35 cellular contexts compared by ENCODE assay signal in the genomic region with DNA sequence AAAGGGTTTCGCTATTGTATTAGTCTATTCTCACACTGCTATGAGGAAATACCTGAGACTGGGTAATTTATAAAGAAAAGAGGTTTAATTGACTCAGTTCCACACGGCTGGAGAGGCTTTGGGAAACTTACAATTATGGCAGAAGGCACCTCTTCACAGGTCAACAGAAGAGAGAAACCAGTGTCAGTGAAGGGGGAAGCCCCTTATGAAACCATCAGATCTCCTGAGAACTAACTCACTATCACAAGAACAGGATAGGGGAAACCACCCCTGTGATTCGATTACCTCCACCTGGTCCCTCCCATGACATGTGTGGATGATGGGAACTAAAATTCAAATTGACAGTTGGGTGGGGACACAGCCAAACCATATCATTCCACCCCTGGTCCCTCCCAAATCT.
"Had no signal": no experiment of that assay in that cellular context is flagged by ENCODE, and none has a peak within 500 bp of the region (broad histone marks: within the 10 kb centered on the region; RNA-seq: fewer than 3 reads in every experiment).

No MANE protein-coding gene starts in this region.

- ATAC-seq: activated CD8-positive, alpha-beta T cell treated with anti-CD3 and anti-CD28 coated beads for 36 hours; activated naive CD4-positive, alpha-beta T cell treated with anti-CD3 and anti-CD28 coated beads, Interleukin-2, amount 50 U/mL, for 72 hours; activated T-cell treated with anti-CD3 and anti-CD28 coated beads, Interleukin-2, amount 50 U/mL, for 4 hours; activated T-cell treated with anti-CD3 and anti-CD28 coated beads, Interleukin-2, amount 50 U/mL, for 72 hours; activated T-helper 17 cell treated with anti-CD3 and anti-CD28 coated beads, Interleukin-2, amount 50 U/mL, for 72 hours; body of pancreas had no signal

- H3K36me3 ChIP-seq: adrenal gland, brain microvascular endothelial cell, breast epithelium had no signal

- H3K9me3 Mint-ChIP-seq: activated B cell treated with CpG ODN at 0.5 μM for 24 hours; activated CD4-positive, alpha-beta T cell treated with anti-CD3 and anti-CD28 coated beads, Interleukin-2, amount 10 ng/mL, durations not matched to agents 24 days and 14 days; activated naive CD8-positive, alpha-beta T cell treated with anti-CD3 and anti-CD28 coated beads for 36 hours; T-helper 1 cell treated with Interleukin-12 subunit alpha and Interleukin-12 subunit beta and Interleukin-4 antibody, amounts not matched to agents 30 μg/mL and 1 μg/mL, for 36 hours had no signal

- H3K4me1 Mint-ChIP-seq: activated CD4-positive, alpha-beta T cell treated with anti-CD3 and anti-CD28 coated beads, Interleukin-2, amount 10 ng/mL, durations not matched to agents 24 days and 14 days; activated naive CD8-positive, alpha-beta T cell treated with anti-CD3 and anti-CD28 coated beads for 36 hours; activated T-helper 17 cell treated with anti-CD3 and anti-CD28 coated beads, Interleukin-2, amount 50 U/mL, for 72 hours had no signal

- DNase-seq: activated B cell treated with CpG ODN at 0.5 μM for 24 hours; activated CD4-positive, alpha-beta memory T cell treated with anti-CD3 and anti-CD28 coated beads for 36 hours; activated CD4-positive, alpha-beta T cell treated with anti-CD3 and anti-CD28 coated beads for 4 hours; activated CD4-positive, alpha-beta T cell treated with anti-CD3 and anti-CD28 coated beads, Interleukin-2, amount 10 ng/mL, durations not matched to agents 24 days and 14 days; activated CD4-positive, alpha-beta T cell treated with anti-CD3 and anti-CD28 coated beads, Interleukin-2, amount 50 U/mL, for 1 hour; activated CD4-positive, alpha-beta T cell treated with anti-CD3 and anti-CD28 coated beads, Interleukin-2, amount 50 U/mL, for 4 hours; activated CD4-positive, CD25-positive, alpha-beta regulatory T cell treated with anti-CD3 and anti-CD28 coated beads, Interleukin-2, amount 50 U/mL, for 72 hours; activated CD8-positive, alpha-beta memory T cell treated with anti-CD3 and anti-CD28 coated beads, Interleukin-2, amount 50 U/mL, for 4 hours; activated CD8-positive, alpha-beta T cell treated with anti-CD3 and anti-CD28 coated beads for 36 hours; activated effector memory CD4-positive, alpha-beta T cell treated with anti-CD3 and anti-CD28 coated beads, Interleukin-2, amount 50 U/mL, for 16 hours; activated gamma-delta T cell treated with Interleukin-2 at 50 U/mL for 16 hours; activated naive CD4-positive, alpha-beta T cell; activated naive CD4-positive, alpha-beta T cell treated with anti-CD3 and anti-CD28 coated beads for 36 hours; activated naive CD4-positive, alpha-beta T cell treated with anti-CD3 and anti-CD28 coated beads, Interleukin-2, amount 50 U/mL, for 16 hours; activated naive CD8-positive, alpha-beta T cell treated with anti-CD3 and anti-CD28 coated beads for 36 hours; activated T-cell treated with anti-CD3 and anti-CD28 coated beads for 4 hours; activated T-cell treated with anti-CD3 and anti-CD28 coated beads, Interleukin-2, amount 50 U/mL, for 1 hour; activated T-cell treated with anti-CD3 and anti-CD28 coated beads, Interleukin-2, amount 50 U/mL, for 4 hours; activated T-cell treated with anti-CD3 and anti-CD28 coated beads, Interleukin-2, amount 50 U/mL, for 72 hours; adrenal gland; amniotic stem cell; body of pancreas; brain microvascular endothelial cell; central memory CD4-positive, alpha-beta T cell; cerebellar nuclear complex; T-helper 1 cell; T-helper 2 cell; T-helper 9 cell had no signal

- H3K4me3 Mint-ChIP-seq: activated CD4-positive, alpha-beta memory T cell treated with anti-CD3 and anti-CD28 coated beads for 36 hours; activated CD4-positive, alpha-beta T cell treated with anti-CD3 and anti-CD28 coated beads, Interleukin-2, amount 10 ng/mL, durations not matched to agents 24 days and 14 days; activated CD8-positive, alpha-beta T cell treated with anti-CD3 and anti-CD28 coated beads for 36 hours; activated naive CD4-positive, alpha-beta T cell treated with anti-CD3 and anti-CD28 coated beads for 36 hours; activated naive CD8-positive, alpha-beta T cell treated with anti-CD3 and anti-CD28 coated beads for 36 hours; activated T-cell treated with anti-CD3 and anti-CD28 coated beads, Interleukin-2, amount 50 U/mL, for 4 hours; activated T-cell treated with anti-CD3 and anti-CD28 coated beads, Interleukin-2, amount 50 U/mL, for 72 hours; activated T-helper 1 cell treated with anti-CD3 and anti-CD28 coated beads, Interleukin-12 subunit alpha, Interleukin-12 subunit beta, Interleukin-2, Interleukin-4 antibody, amounts not matched to agents 30 ng/mL and 10 ng/mL and 1 ng/mL, durations not matched to agents 14 hours and 24 hours and 36 hours; activated T-helper 17 cell treated with anti-CD3 and anti-CD28 coated beads, Interleukin-2, amount 50 U/mL, for 72 hours; T-helper 1 cell treated with Interleukin-12 subunit alpha and Interleukin-12 subunit beta and Interleukin-4 antibody, amounts not matched to agents 30 μg/mL and 1 μg/mL, for 36 hours; T-helper 2 cell treated with Interferon-gamma antibody and Interleukin-4, amounts not matched to agents 5 μg/mL and 100 μg/mL, for 36 hours had no signal

- H3K9me3 ChIP-seq: adrenal gland, body of pancreas, breast epithelium had no signal

- H3K36me3 Mint-ChIP-seq: activated CD4-positive, alpha-beta memory T cell treated with anti-CD3 and anti-CD28 coated beads for 36 hours; activated naive CD4-positive, alpha-beta T cell treated with anti-CD3 and anti-CD28 coated beads, Interleukin-2, amount 50 U/mL, for 72 hours; activated naive CD8-positive, alpha-beta T cell treated with anti-CD3 and anti-CD28 coated beads for 36 hours had no signal

- H3K27ac ChIP-seq: adrenal gland, body of pancreas, brain microvascular endothelial cell, breast epithelium, VCaP had no signal

- H3K27me3 Mint-ChIP-seq: activated B cell treated with CpG ODN at 0.5 μM for 24 hours; activated CD4-positive, alpha-beta memory T cell treated with anti-CD3 and anti-CD28 coated beads for 36 hours; activated CD4-positive, alpha-beta T cell treated with anti-CD3 and anti-CD28 coated beads, Interleukin-2, amount 10 ng/mL, durations not matched to agents 24 days and 14 days; activated CD8-positive, alpha-beta T cell treated with anti-CD3 and anti-CD28 coated beads for 36 hours; activated naive CD8-positive, alpha-beta T cell treated with anti-CD3 and anti-CD28 coated beads for 36 hours; activated T-helper 17 cell treated with anti-CD3 and anti-CD28 coated beads, Interleukin-2, amount 50 U/mL, for 72 hours had no signal

- H3K27me3 ChIP-seq: adrenal gland, body of pancreas, brain microvascular endothelial cell, breast epithelium had no signal

- H3K4me3 ChIP-seq: adrenal gland, body of pancreas, breast epithelium had no signal

- H3K27ac Mint-ChIP-seq: activated B cell treated with CpG ODN at 0.5 μM for 24 hours; activated CD4-positive, alpha-beta memory T cell treated with anti-CD3 and anti-CD28 coated beads for 36 hours; activated CD4-positive, alpha-beta T cell treated with anti-CD3 and anti-CD28 coated beads, Interleukin-2, amount 10 ng/mL, durations not matched to agents 24 days and 14 days; activated CD8-positive, alpha-beta T cell treated with anti-CD3 and anti-CD28 coated beads for 36 hours; activated naive CD4-positive, alpha-beta T cell treated with anti-CD3 and anti-CD28 coated beads for 36 hours; activated naive CD4-positive, alpha-beta T cell treated with anti-CD3 and anti-CD28 coated beads, Interleukin-2, amount 50 U/mL, for 72 hours; activated naive CD8-positive, alpha-beta T cell treated with anti-CD3 and anti-CD28 coated beads for 36 hours; activated T-cell treated with anti-CD3 and anti-CD28 coated beads, Interleukin-2, amount 50 U/mL, for 72 hours; activated T-helper 1 cell treated with anti-CD3 and anti-CD28 coated beads, Interleukin-12 subunit alpha, Interleukin-12 subunit beta, Interleukin-2, Interleukin-4 antibody, amounts not matched to agents 30 ng/mL and 10 ng/mL and 1 ng/mL, durations not matched to agents 14 hours and 24 hours and 36 hours; activated T-helper 17 cell treated with anti-CD3 and anti-CD28 coated beads, Interleukin-2, amount 50 U/mL, for 72 hours; T-helper 1 cell treated with Interleukin-12 subunit alpha and Interleukin-12 subunit beta and Interleukin-4 antibody, amounts not matched to agents 30 μg/mL and 1 μg/mL, for 36 hours; T-helper 2 cell treated with Interferon-gamma antibody and Interleukin-4, amounts not matched to agents 5 μg/mL and 100 μg/mL, for 36 hours had no signal

- H3K4me1 ChIP-seq: adrenal gland, body of pancreas, breast epithelium had no signal
